In the genomic region with DNA sequence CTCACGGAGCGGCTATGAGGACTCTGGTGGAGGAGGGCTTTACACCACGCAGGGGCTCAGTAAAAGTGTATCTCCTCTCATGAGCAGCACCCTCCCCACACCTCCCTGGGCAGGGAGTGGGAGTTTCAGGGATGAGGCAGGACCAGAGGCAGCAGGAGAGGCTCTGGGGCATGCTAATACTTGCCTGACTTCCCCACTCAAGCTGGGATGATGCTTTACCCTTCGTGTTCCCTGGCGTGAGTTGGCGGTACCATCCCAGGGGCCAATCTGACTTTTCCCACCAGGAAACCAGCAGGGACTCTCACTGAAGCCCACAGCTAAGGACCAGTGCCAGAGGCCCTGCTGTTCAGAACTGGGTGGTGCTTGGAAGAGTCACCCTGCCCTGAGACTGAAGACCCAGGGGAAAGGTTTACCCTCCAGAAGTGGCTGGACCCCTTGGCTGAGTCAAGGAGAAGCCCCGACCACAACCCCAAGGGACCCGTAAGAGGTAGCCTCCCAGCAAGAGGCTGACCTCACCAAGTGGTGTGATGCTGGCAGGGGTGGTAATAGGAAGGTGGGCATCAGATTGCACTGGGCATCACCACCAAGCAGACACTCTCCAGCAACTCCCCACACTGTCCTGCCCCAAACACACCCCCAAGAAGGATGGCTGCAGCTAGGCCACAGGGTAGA, we compare ENCODE assay signal across 21 cellular contexts.
"Had no signal": no experiment of that assay in that cellular context is flagged by ENCODE, and none has a peak within 500 bp of the region (broad histone marks: within the 10 kb centered on the region; RNA-seq: fewer than 3 reads in every experiment).

No MANE protein-coding gene starts in this region.

- H3K27me3 ChIP-seq: right lobe of liver, testis, upper lobe of right lung had no signal

- DNase-seq: activated CD4-positive, alpha-beta T cell treated with anti-CD3 and anti-CD28 coated beads for 1 hour; activated CD4-positive, alpha-beta T cell treated with anti-CD3 and anti-CD28 coated beads, Interleukin-2, amount 50 U/mL, for 48 hours; activated gamma-delta T cell treated with Interleukin-2 at 50 U/mL for 16 hours; activated T-cell treated with anti-CD3 and anti-CD28 coated beads for 4 hours; effector memory CD4-positive, alpha-beta T cell; esophagus squamous epithelium; immature natural killer cell; natural killer cell; right lobe of liver; small intestine; stimulated activated CD4-positive, alpha-beta T cell treated with anti-CD3 and anti-CD28 coated beads, Interleukin-4, amount 100 ng/mL, for 1 hour; stomach; T-helper 2 cell; testis; upper lobe of right lung had no signal

- H3K27ac Mint-ChIP-seq: activated naive CD8-positive, alpha-beta T cell; activated T-helper 1 cell treated with anti-CD3 and anti-CD28 coated beads, Interleukin-12 subunit alpha, Interleukin-12 subunit beta, Interleukin-2, Interleukin-4 antibody, amounts not matched to agents 30 ng/mL and 10 ng/mL and 1 ng/mL, durations not matched to agents 14 hours and 24 hours and 36 hours; dendritic cell treated with granulocyte-macrophage colony-stimulating factor and Interleukin-4, amounts not matched to agents 40 ng/mL and 50 ng/mL, for 4 days; immature natural killer cell; natural killer cell had no signal

- H3K36me3 ChIP-seq: cardiac muscle cell, esophagus squamous epithelium, right lobe of liver, stomach, upper lobe of right lung had no signal

- H3K4me1 ChIP-seq: esophagus squamous epithelium, parathyroid adenoma, stomach, testis had no signal

- H3K4me1 Mint-ChIP-seq: immature natural killer cell, natural killer cell had no signal

- H3K4me3 Mint-ChIP-seq: activated naive CD8-positive, alpha-beta T cell; activated T-helper 1 cell treated with anti-CD3 and anti-CD28 coated beads, Interleukin-12 subunit alpha, Interleukin-12 subunit beta, Interleukin-2, Interleukin-4 antibody, amounts not matched to agents 30 ng/mL and 10 ng/mL and 1 ng/mL, durations not matched to agents 14 hours and 24 hours and 36 hours; dendritic cell treated with granulocyte-macrophage colony-stimulating factor and Interleukin-4, amounts not matched to agents 40 ng/mL and 50 ng/mL, for 4 days; immature natural killer cell; natural killer cell had no signal

- H3K4me3 ChIP-seq: cardiac muscle cell, esophagus squamous epithelium, right lobe of liver, stomach, testis, upper lobe of right lung had no signal

- H3K36me3 Mint-ChIP-seq: activated naive CD8-positive, alpha-beta T cell; immature natural killer cell; natural killer cell had no signal

- H3K9me3 ChIP-seq: esophagus squamous epithelium, right lobe of liver, stomach, testis, upper lobe of right lung had no signal

- H3K9me3 Mint-ChIP-seq: activated T-helper 1 cell treated with anti-CD3 and anti-CD28 coated beads, Interleukin-12 subunit alpha, Interleukin-12 subunit beta, Interleukin-2, Interleukin-4 antibody, amounts not matched to agents 30 ng/mL and 10 ng/mL and 1 ng/mL, durations not matched to agents 14 hours and 24 hours and 36 hours; dendritic cell treated with granulocyte-macrophage colony-stimulating factor and Interleukin-4, amounts not matched to agents 40 ng/mL and 50 ng/mL, for 4 days; immature natural killer cell; natural killer cell had no signal

- H3K27ac ChIP-seq: cardiac muscle cell, esophagus squamous epithelium, parathyroid adenoma, right lobe of liver, stomach, testis, upper lobe of right lung, VCaP had no signal
